Comparison of ENCODE assay signal across 8 cellular contexts in genomic region chr3:12875857-12876451, GRCh38. TPM values are rescaled to one million over a fixed set of nuclear protein-coding genes. Genes with fewer than 3 reads are reported as not detected.
DNase-seq lines count a peak whose midpoint lies in the region; ATAC-seq and TF ChIP-seq lines count a peak whose summit lies in the region.

No MANE protein-coding gene starts in this region.

- peaks cover 13% of the 10 kb centered on the region for H3K27me3 Mint-ChIP-seq in central memory CD8-positive, alpha-beta T cell

- H3K36me3 Mint-ChIP-seq in central memory CD8-positive, alpha-beta T cell (ENCODE audit: insufficient read depth), result peaks cover 3% of the 10 kb centered on the region

- peak overlapping the region; percentile 58 for H3K27ac Mint-ChIP-seq in central memory CD8-positive, alpha-beta T cell (ENCODE audit: low read depth)

- H3K27ac ChIP-seq in HUES64 (ENCODE audit: low read depth, low read length) (no peak overlapping the region), right lobe of liver (no peak overlapping the region), A673 (ENCODE audit: low read depth, low read length, poor library complexity, severe bottlenecking) (no peak overlapping the region)

- H3K4me3 ChIP-seq in HUES64 (ENCODE audit: low read length) (peak overlapping the region; percentile 56), right lobe of liver (no peak overlapping the region), A673 (ENCODE audit: low read depth, low read length, poor library complexity, severe bottlenecking) (no peak overlapping the region)

- CTCF ChIA-PET in A673 (lab: Charles Lee), result no interaction called here

- H3K4me1 ChIP-seq in HUES64 (ENCODE audit: insufficient read depth, low read length), result 0 out of 2 replicates have a peak, but pooled peaks cover 3% of the 10 kb centered on the region
- peaks cover 0 to 8% (median 2%) of the 10 kb centered on the region in 4 donors for H3K4me1 ChIP-seq in right lobe of liver
- H3K4me1 ChIP-seq in A673 (ENCODE audit: insufficient read depth, low read length, poor library complexity, severe bottlenecking), result no peaks in the 10 kb centered on the region

- peak in 3 of 4 donors; percentile 18 to 33 (median 22) for TF ChIP-seq CTCF in right lobe of liver (IDR thresholded peaks at IDR 0.05)
- no peak for TF ChIP-seq CTCF in A673 (conservative IDR thresholded peaks at IDR 0.05; ENCODE audit: low read depth, low read length)

- no TSS peak for BruUV-seq in A673 (replicated peaks; lab: Mats Ljungman, UMichigan)

- TF ChIP-seq POLR2A in right lobe of liver (IDR thresholded peaks at IDR 0.05), result no peak

- POLR2A ChIA-PET in A673 (lab: Charles Lee; ENCODE audit: low non-redundant PET), result no interaction called here

- H3K4me3 Mint-ChIP-seq in central memory CD8-positive, alpha-beta T cell, result no peak overlapping the region

- 6% methylated on average over 47 of the region's 47 CpGs for WGBS in HUES64
- 7% methylated on average over 9 of the region's 47 CpGs for WGBS in right lobe of liver (ENCODE audit: insufficient coverage, low coverage, low lambda C conversion rate, missing lambda C conversion rate)

- peak overlapping the region; percentile 69; the same call in 1 of the 2 replicates for H3K9ac ChIP-seq in HUES64 (ENCODE audit: low read depth, low read length)

- ATAC-seq in central memory CD8-positive, alpha-beta T cell (replicated peaks; ENCODE audit: extremely low read depth, poor library complexity, severe bottlenecking), result no peak
- ATAC-seq in right lobe of liver, result peak; percentile 20 to 66 (median 36)

- DNase-seq in ELF-1 (ENCODE audit: low read depth, low spot score) (peak; percentile 94), right lobe of liver (no peak), NCI-H1105 treated with DMSO at 0.1 percent for 48 hours (lab: John Stamatoyannopoulos, UW) (no peak), NCI-H2081 treated with DMSO at 0.1 percent for 48 hours (lab: John Stamatoyannopoulos, UW) (no peak), NCI-H446 (lab: John Stamatoyannopoulos, UW) (no peak), A673 (ENCODE audit: low spot score) (no peak)
- no peak for DNase-seq in central memory CD8-positive, alpha-beta T cell (ENCODE audit: low spot score in 2 of 2)

- H3K27me3 ChIP-seq in HUES64 (ENCODE audit: insufficient read depth, low read length) (peaks cover 15% of the 10 kb centered on the region), right lobe of liver (no peaks in the 10 kb centered on the region), A673 (replicated peaks; ENCODE audit: insufficient read depth, low read depth, low read length, poor library complexity) (no peaks in the 10 kb centered on the region)

- H3K4me1 Mint-ChIP-seq in central memory CD8-positive, alpha-beta T cell, result peaks cover 6% of the 10 kb centered on the region

- H3K9me3 Mint-ChIP-seq in central memory CD8-positive, alpha-beta T cell, result no peaks in the 10 kb centered on the region

- intact Hi-C loops in right lobe of liver (cut with DNase I) (no loop called here), A673 (cut with micrococcal nuclease; ENCODE audit: unreplicated experiment) (no loop called here)

- H3K9me3 ChIP-seq in HUES64 (ENCODE audit: insufficient read depth, low read depth, low read length) (no peaks in the 10 kb centered on the region), right lobe of liver (no peaks in the 10 kb centered on the region), A673 (ENCODE audit: low read depth, low read length, poor library complexity, severe bottlenecking) (no peaks in the 10 kb centered on the region)

- H3K36me3 ChIP-seq in HUES64 (ENCODE audit: insufficient read depth, low read length) (no peaks in the 10 kb centered on the region), right lobe of liver (no peaks in the 10 kb centered on the region), A673 (ENCODE audit: insufficient read depth, low read length, poor library complexity, severe bottlenecking) (no peaks in the 10 kb centered on the region)

RNA-seq across cellular contexts. Expression of gene RPL32, which starts 34.6 kb away (rescaled TPM):
- 2,225 TPM for polyA plus RNA-seq in HUES64 (2013, experiment 1 of 2)
- polyA plus RNA-seq in HUES64 (2013, experiment 2 of 2), result 2,422 TPM
- 100 to 1,000 TPM; 322 to 555 (median 472) TPM for total RNA-seq in right lobe of liver
- 1,684 and 1,701 TPM in 2 replicates for total RNA-seq in A673 (2021)
